In the genomic region with DNA sequence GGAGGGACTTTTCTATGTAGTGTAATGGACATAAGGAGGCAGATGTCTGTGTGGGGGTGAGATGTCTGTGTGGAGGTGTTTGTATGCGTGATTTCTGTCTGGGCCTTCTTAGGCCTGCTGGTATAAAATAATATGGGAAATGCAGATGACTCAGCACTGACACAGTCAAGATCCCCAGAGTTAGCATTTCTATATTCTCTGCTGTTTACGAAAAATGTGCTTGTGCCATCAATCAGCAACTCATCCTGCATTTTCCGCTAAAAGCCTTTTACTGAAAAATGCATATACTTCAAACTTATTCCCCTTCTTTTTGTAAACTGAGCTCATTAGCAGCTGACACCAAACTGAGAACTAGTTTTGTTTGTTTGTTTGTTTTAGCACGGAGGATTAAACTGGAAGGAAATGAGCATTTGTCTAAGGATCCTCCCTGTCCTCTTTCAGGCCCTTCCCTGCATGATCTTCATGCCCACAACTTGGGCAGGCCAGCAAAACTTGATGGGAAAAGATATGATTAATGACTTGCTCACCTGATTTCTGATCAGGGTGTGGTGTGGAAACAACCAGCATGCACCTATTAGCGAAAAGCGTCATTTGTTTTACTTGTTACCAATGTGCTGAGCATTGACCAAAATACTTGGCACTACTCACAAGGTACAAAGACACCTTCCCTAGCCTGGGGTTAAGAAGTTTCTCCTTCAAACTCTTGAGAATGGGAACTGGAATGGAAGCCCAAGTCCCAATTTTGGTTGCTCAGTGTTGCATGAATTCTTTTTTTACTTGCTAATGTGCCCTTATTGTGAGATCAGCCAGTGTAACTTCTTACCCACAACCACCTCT, we compare ENCODE assay signal across 9 cellular contexts.
DNase-seq lines count a peak whose midpoint lies in the region; ATAC-seq and TF ChIP-seq lines count a peak whose summit lies in the region.
"Had no signal": no experiment of that assay in that cellular context is flagged by ENCODE, and none has a peak within 500 bp of the region (broad histone marks: within the 10 kb centered on the region; RNA-seq: fewer than 3 reads in every experiment).

No MANE protein-coding gene starts in this region.

- H3K9me3 ChIP-seq in esophagus muscularis mucosa (no peaks in the 10 kb centered on the region), sigmoid colon (no peaks in the 10 kb centered on the region)

- no peak for TF ChIP-seq CTCF in esophagus muscularis mucosa (IDR thresholded peaks at IDR 0.05)
- TF ChIP-seq CTCF in sigmoid colon (IDR thresholded peaks at IDR 0.05): no peak
- TF ChIP-seq CTCF in GM10266 (IDR thresholded peaks at IDR 0.05; ENCODE audit: control insufficient read depth, insufficient read depth, low read depth, missing control alignments): no peak

- 66% methylated on average over 6 of the region's 6 CpGs for WGBS in esophagus muscularis mucosa
- WGBS in sigmoid colon, 2 donors: 67 to 76% methylated on average over 6 of the region's 6 CpGs

- no peaks in the 10 kb centered on the region for H3K36me3 ChIP-seq in esophagus muscularis mucosa
- no peaks in the 10 kb centered on the region for H3K36me3 ChIP-seq in sigmoid colon

- intact Hi-C loops in esophagus muscularis mucosa (cut with DNase I): loop anchor here (2.0 kb wide), 2 partner anchors 87 to 155 kb away; no protein-coding TSS in a partner anchor
- intact Hi-C loops in sigmoid colon (cut with DNase I): loop anchor here (1.0 to 2.0 kb wide), 2 partner anchors 88 to 155 kb away; no protein-coding TSS in a partner anchor

- peaks cover 49 to 65% (median 56%) of the 10 kb centered on the region in 4 donors for H3K4me1 ChIP-seq in esophagus muscularis mucosa
- peaks cover 0 to 55% (median 50%) of the 10 kb centered on the region in 4 donors for H3K4me1 ChIP-seq in sigmoid colon

- DNase-seq in RPMI8226 (peak; percentile 28), esophagus muscularis mucosa (ENCODE audit: extremely low spot score) (no peak), sigmoid colon (no peak), GM10266 (ENCODE audit: extremely low spot score) (no peak), SIG-M5 (lab: John Stamatoyannopoulos, UW) (no peak)

- ATAC-seq in GM21619 (IDR thresholded peaks at IDR 0.05; ENCODE audit: unreplicated experiment): peak; percentile 14
- no peak for ATAC-seq in HG03565 (IDR thresholded peaks at IDR 0.05; ENCODE audit: unreplicated experiment)
- no peak for ATAC-seq in GM18867 (IDR thresholded peaks at IDR 0.05; ENCODE audit: unreplicated experiment)

- no peak for TF ChIP-seq POLR2A in esophagus muscularis mucosa (IDR thresholded peaks at IDR 0.05; ENCODE audit: low read depth)
- no peak for TF ChIP-seq POLR2A in sigmoid colon (IDR thresholded peaks at IDR 0.05)

- H3K27me3 ChIP-seq in esophagus muscularis mucosa: no peaks in the 10 kb centered on the region
- H3K27me3 ChIP-seq in sigmoid colon: no peaks in the 10 kb centered on the region

- H3K4me3 ChIP-seq in esophagus muscularis mucosa (peak overlapping the region in 1 of 4 donors; percentile 78), sigmoid colon (no peak overlapping the region)

- no peak for TF ChIP-seq EP300 in esophagus muscularis mucosa (IDR thresholded peaks at IDR 0.05)
- TF ChIP-seq EP300 in sigmoid colon (IDR thresholded peaks at IDR 0.05): no peak

- H3K27ac ChIP-seq in esophagus muscularis mucosa (replicated peaks in 1 of 4) (peak overlapping the region; percentile 96 to 99 (median 98)), sigmoid colon (peak overlapping the region; percentile 94 to 99 (median 97))
- H3K27ac ChIP-seq: HL-60 had no signal
